In genomic region chr22:41910599-41911291, GRCh38 we compare ENCODE assay signal across 7 cellular contexts. TPM values are rescaled to one million over a fixed set of nuclear protein-coding genes. Genes with fewer than 3 reads are reported as not detected.
DNase-seq lines count a peak whose midpoint lies in the region; ATAC-seq and TF ChIP-seq lines count a peak whose summit lies in the region.

No MANE protein-coding gene starts in this region.

- CTCF ChIA-PET in IMR-90 (lab: Yijun Ruan, JAX): no interaction called here

- H3K27me3 ChIP-seq in IMR-90 (ENCODE audit: control insufficient read depth, insufficient read depth, low read length) (peaks cover 64% of the 10 kb centered on the region), hepatocyte (peaks cover 56% of the 10 kb centered on the region), spleen (replicated peaks in 1 of 7) (peaks cover 4 to 70% (median 62%) of the 10 kb centered on the region in 7 donors)

- H2BK120ac ChIP-seq in IMR-90 (ENCODE audit: low read depth, low read length): no peak overlapping the region

- no peak for TF ChIP-seq CTCF in IMR-90 (conservative IDR thresholded peaks at IDR 0.05; ENCODE audit: low read depth, low read length)
- no peak for TF ChIP-seq CTCF in hepatocyte (IDR thresholded peaks at IDR 0.05; ENCODE audit: poor library complexity)
- no peak for TF ChIP-seq CTCF in spleen (IDR thresholded peaks at IDR 0.05 in 8 of 11, conservative IDR thresholded peaks at IDR 0.05 in 3 of 11)

- no peak overlapping the region for H3K9ac ChIP-seq in IMR-90 (ENCODE audit: low read depth, low read length)

- H2BK20ac ChIP-seq in IMR-90 (ENCODE audit: low read depth, low read length): no peak overlapping the region

- H4K8ac ChIP-seq in IMR-90 (ENCODE audit: low read depth in 2 of 2, low read length in 2 of 2): no peak overlapping the region

- H2AFZ ChIP-seq in IMR-90 (replicated peaks; ENCODE audit: low read length, poor library complexity) (peak overlapping the region; percentile 67), hepatocyte (no peak overlapping the region)

- no peak overlapping the region for H3K4ac ChIP-seq in IMR-90 (ENCODE audit: low read depth, low read length)

- TF ChIP-seq RAD21 in IMR-90 (IDR thresholded peaks at IDR 0.05; ENCODE audit: low read length): no peak

- dilution Hi-C loops in IMR-90 (cut with HindIII; ENCODE audit: low sequenced_read_pairs, unreplicated experiment): no loop called here

- H3K27ac ChIP-seq in IMR-90 (ENCODE audit: insufficient read depth, low read length) (no peak overlapping the region), hepatocyte (no peak overlapping the region), spleen (peak overlapping the region in 1 of 8 donors; percentile 74)

- 3% methylated on average over 46 of the region's 61 CpGs; no CpG with 5 or more reads in 1 of the 2 experiments for WGBS in IMR-90 (ENCODE audit: extremely low coverage in 2 of 2, insufficient read length in 1 of 2), 2 experiments
- WGBS in hepatocyte (ENCODE audit: low lambda C conversion rate, missing lambda C conversion rate): 5% methylated on average over 35 of the region's 61 CpGs
- WGBS in spleen, 5 donors: 2 to 8% (median 3%) methylated on average over 14 to 61 of the region's 61 CpGs

- H3K4me3 ChIP-seq in IMR-90 (ENCODE audit: insufficient read depth, low read depth, low read length): peak overlapping the region; percentile 1; the same call in 1 of the 2 replicates
- no peak overlapping the region for H3K4me3 ChIP-seq in hepatocyte
- peak overlapping the region; percentile 7 to 68 (median 37) for H3K4me3 ChIP-seq in spleen

- POLR2A ChIA-PET in IMR-90 (lab: Charles Lee; ENCODE audit: unreplicated experiment): no interaction called here

- no peak overlapping the region for H3K56ac ChIP-seq in IMR-90 (ENCODE audit: extremely low read depth, insufficient read depth, low read length)

- intact Hi-C loops in IMR-90 (cut with micrococcal nuclease) (no loop called here), spleen (cut with DNase I; ENCODE audit: low total_unique reads) (no loop called here)

- ATAC-seq in IMR-90 (ENCODE audit: low read depth): peak; percentile 44
- ATAC-seq in GM18502 (IDR thresholded peaks at IDR 0.05; ENCODE audit: poor library complexity, unreplicated experiment): no peak

- no peaks in the 10 kb centered on the region for H3K9me2 ChIP-seq in hepatocyte (replicated peaks; ENCODE audit: insufficient read depth)

- H3K4me2 ChIP-seq in IMR-90 (ENCODE audit: low read depth, low read length): peak overlapping the region; percentile 36; the same call in 1 of the 2 replicates
- peak overlapping the region; percentile 79 for H3K4me2 ChIP-seq in hepatocyte

- TF ChIP-seq POLR2A in IMR-90 (IDR thresholded peaks at IDR 0.05; ENCODE audit: low read depth, low read length) (no peak), spleen (IDR thresholded peaks at IDR 0.05) (no peak)

- DNase-seq in IMR-90: no peak
- DNase-seq in activated naive CD4-positive, alpha-beta T cell treated with anti-CD3 and anti-CD28 coated beads, Interleukin-2, amount 50 U/mL, for 16 hours: peak; percentile 48
- DNase-seq in hepatocyte (ENCODE audit: low spot score): peak; percentile 38
- no peak for DNase-seq in spleen
- DNase-seq in SHP77 (lab: John Stamatoyannopoulos, UW): no peak
- DNase-seq in foreskin melanocyte: no peak

- peaks cover 2% of the 10 kb centered on the region; the same call in 1 of the 2 replicates for H3K4me1 ChIP-seq in IMR-90 (ENCODE audit: control insufficient read depth, insufficient read depth, low read length)
- peaks cover 16% of the 10 kb centered on the region for H3K4me1 ChIP-seq in hepatocyte (ENCODE audit: insufficient read depth)
- H3K4me1 ChIP-seq in spleen: peaks cover 29 to 82% (median 56%) of the 10 kb centered on the region in 6 donors

- H4K91ac ChIP-seq in IMR-90 (ENCODE audit: insufficient read depth, low read depth, low read length): no peak overlapping the region

- H3K9me1 ChIP-seq in IMR-90 (ENCODE audit: insufficient read depth, low read length): no peaks in the 10 kb centered on the region

- H3K23ac ChIP-seq in IMR-90 (ENCODE audit: low read depth, low read length): no peak overlapping the region

- H3K14ac ChIP-seq in IMR-90 (replicated peaks; ENCODE audit: low read depth, low read length): no peak overlapping the region

- BruUV-seq in IMR-90 (replicated peaks; lab: Mats Ljungman, UMichigan): no TSS peak

- no peak overlapping the region for H3K18ac ChIP-seq in IMR-90 (ENCODE audit: low read depth, low read length)

- H3K36me3 ChIP-seq in IMR-90 (ENCODE audit: control insufficient read depth, insufficient read depth, low read length) (peaks cover 2% of the 10 kb centered on the region; the same call in 1 of the 2 replicates), hepatocyte (replicated peaks; ENCODE audit: insufficient read depth, low read depth) (no peaks in the 10 kb centered on the region), spleen (peaks cover 0 to 24% (median 12%) of the 10 kb centered on the region in 6 donors)

- H4K20me1 ChIP-seq in IMR-90 (ENCODE audit: insufficient read depth, low read length): peaks cover 7% of the 10 kb centered on the region
- peaks cover 22% of the 10 kb centered on the region for H4K20me1 ChIP-seq in hepatocyte (ENCODE audit: insufficient read depth, poor library complexity, severe bottlenecking)

- no peak overlapping the region for H2AK9ac ChIP-seq in IMR-90 (replicated peaks; ENCODE audit: low read depth, low read length, poor library complexity)

- H2BK15ac ChIP-seq in IMR-90 (ENCODE audit: low read depth, low read length): no peak overlapping the region

- no peak overlapping the region for H2AK5ac ChIP-seq in IMR-90 (ENCODE audit: low read depth, low read length)

- no peak overlapping the region for H4K5ac ChIP-seq in IMR-90 (ENCODE audit: low read depth, low read length)

- in situ Hi-C loops in IMR-90 (cut with MboI; ENCODE audit: low sequenced_read_pairs): no loop called here

- H2BK5ac ChIP-seq in IMR-90 (ENCODE audit: low read depth, low read length, poor library complexity, severe bottlenecking): no peak overlapping the region

- no peaks in the 10 kb centered on the region for H3K79me2 ChIP-seq in hepatocyte

- H3K9me3 ChIP-seq in IMR-90 (ENCODE audit: control insufficient read depth, insufficient read depth, low read length) (no peaks in the 10 kb centered on the region), hepatocyte (ENCODE audit: low read depth) (no peaks in the 10 kb centered on the region), spleen (no peaks in the 10 kb centered on the region)

- H3K79me1 ChIP-seq in IMR-90 (ENCODE audit: low read depth in 1 of 2, low read length in 2 of 2): no peaks in the 10 kb centered on the region

TF ChIP-seq in IMR-90, 13 proteins besides CTCF, POLR2A, EP300 and RAD21:
- TF ChIP-seq BHLHE40 (IDR thresholded peaks at IDR 0.05; ENCODE audit: low read depth, low read length) (0 out of 2 replicates have a peak, but pooled peaks have one; percentile 38), NFE2L2 (IDR thresholded peaks at IDR 0.05; ENCODE audit: low read depth, low read length) (no peak), CEBPB (IDR thresholded peaks at IDR 0.05; ENCODE audit: low read depth, low read length) (no peak), USF2 (IDR thresholded peaks at IDR 0.05; ENCODE audit: low read depth, low read length) (0 out of 2 replicates have a peak, but pooled peaks have one; percentile 40), FOS (IDR thresholded peaks at IDR 0.05; ENCODE audit: low read depth, low read length) (no peak)

RNA-seq across cellular contexts. Expression of gene SHISA8, which starts 4.1 kb away (rescaled TPM):
- total RNA-seq in IMR-90 (2012; rRNA removed): not detected in 2 replicates
- polyA plus RNA-seq in IMR-90 (2012; rRNA removed): not detected in 2 replicates
- not detected in 2 replicates for polyA plus RNA-seq in IMR-90 (2012; cell fraction: cytosol; rRNA removed)
- not detected in 2 replicates for polyA plus RNA-seq in IMR-90 (2012; cell fraction: nucleus; rRNA removed; ENCODE audit: low replicate concordance)
- not detected in 2 replicates for total RNA-seq in hepatocyte
- polyA plus RNA-seq in hepatocyte: 0.33 TPM in 1 of 2 replicates, not detected in the other
- 1 to 10 TPM in 6 of 7 donors, under 1 TPM in 1; 0.51 to 5.9 (median 3.6) TPM for total RNA-seq in spleen
- polyA plus RNA-seq in spleen: 1 to 10 TPM; 1.2 to 2.0 (median 1.4) TPM

RNA-seq across cellular contexts. Expression of gene TNFRSF13C, which starts 15.9 kb away (rescaled TPM):
- total RNA-seq in IMR-90 (2012; rRNA removed) (under 0.01 TPM in 1 of 2 replicates, not detected in the other), hepatocyte (0.07 and 0.12 TPM in 2 replicates), spleen (100 to 1,000 TPM in 1 of 7 donors, 10 to 100 TPM in 6; 65.3 to 144 (median 84.2) TPM)
- polyA plus RNA-seq in IMR-90 (2012; rRNA removed) (0.14 and 0.16 TPM in 2 replicates), hepatocyte (0.18 and 0.52 TPM in 2 replicates), spleen (10 to 100 TPM; 57.8 to 95.5 (median 65.9) TPM)
- 0.08 and 0.09 TPM in 2 replicates for polyA plus RNA-seq in IMR-90 (2012; cell fraction: cytosol; rRNA removed)
- polyA plus RNA-seq in IMR-90 (2012; cell fraction: nucleus; rRNA removed; ENCODE audit: low replicate concordance): 1.1 and 1.9 TPM in 2 replicates

RNA-seq across cellular contexts. Expression of gene CENPM, which starts 36.2 kb away (rescaled TPM):
- total RNA-seq in IMR-90 (2012; rRNA removed) (14.7 and 18.1 TPM in 2 replicates), hepatocyte (6.7 and 8.1 TPM in 2 replicates), spleen (10 to 100 TPM in 4 of 7 donors, 1 to 10 TPM in 3; 3.3 to 20.9 (median 10.1) TPM)
- polyA plus RNA-seq in IMR-90 (2012; rRNA removed) (20.1 and 31.3 TPM in 2 replicates), hepatocyte (13.4 and 14.9 TPM in 2 replicates), spleen (10 to 100 TPM; 14.4 to 63.1 (median 24.7) TPM)
- polyA plus RNA-seq in IMR-90 (2012; cell fraction: cytosol; rRNA removed): 10.5 and 19.3 TPM in 2 replicates
- polyA plus RNA-seq in IMR-90 (2012; cell fraction: nucleus; rRNA removed; ENCODE audit: low replicate concordance): 8.7 and 23.0 TPM in 2 replicates

RNA-seq across cellular contexts. Expression of gene SEPTIN3, which starts 58.5 kb away (rescaled TPM):
- total RNA-seq in IMR-90 (2012; rRNA removed): under 0.01 and 0.18 TPM in 2 replicates
- 0.14 and 0.15 TPM in 2 replicates for polyA plus RNA-seq in IMR-90 (2012; rRNA removed)
- polyA plus RNA-seq in IMR-90 (2012; cell fraction: cytosol; rRNA removed): 0.02 and 0.13 TPM in 2 replicates
- 0.12 and 0.17 TPM in 2 replicates for polyA plus RNA-seq in IMR-90 (2012; cell fraction: nucleus; rRNA removed; ENCODE audit: low replicate concordance)
- 1.5 and 2.2 TPM in 2 replicates for total RNA-seq in hepatocyte
- polyA plus RNA-seq in hepatocyte: 1.5 and 1.6 TPM in 2 replicates
- 1 to 10 TPM in 1 of 7 donors, under 1 TPM in 6; 0.17 to 1.0 (median 0.26) TPM for total RNA-seq in spleen
- polyA plus RNA-seq in spleen: under 1 TPM; 0.07 to 0.16 (median 0.09) TPM

Comparison
In these comparisons a context has a peak if more than half of its experiments do, and no peak if none do; other contexts are left out.
1. DNase-seq: peak in activated naive CD4-positive, alpha-beta T cell treated with anti-CD3 and anti-CD28 coated beads, Interleukin-2, amount 50 U/mL, for 16 hours (single experiment) and hepatocyte (single experiment); none in IMR-90 (single experiment), spleen (single experiment), SHP77 (0 of 2) and foreskin melanocyte (single experiment).
2. RNA of gene TNFRSF13C, which starts 15.9 kb away (total RNA-seq): 65.3 to 144 TPM in spleen; 0.07 to 0.12 TPM in hepatocyte and under 0.01 TPM in IMR-90; every median in the first group is over 10 times any median in the second.